Comparison of ENCODE assay signal across 28 cellular contexts in the genomic region with DNA sequence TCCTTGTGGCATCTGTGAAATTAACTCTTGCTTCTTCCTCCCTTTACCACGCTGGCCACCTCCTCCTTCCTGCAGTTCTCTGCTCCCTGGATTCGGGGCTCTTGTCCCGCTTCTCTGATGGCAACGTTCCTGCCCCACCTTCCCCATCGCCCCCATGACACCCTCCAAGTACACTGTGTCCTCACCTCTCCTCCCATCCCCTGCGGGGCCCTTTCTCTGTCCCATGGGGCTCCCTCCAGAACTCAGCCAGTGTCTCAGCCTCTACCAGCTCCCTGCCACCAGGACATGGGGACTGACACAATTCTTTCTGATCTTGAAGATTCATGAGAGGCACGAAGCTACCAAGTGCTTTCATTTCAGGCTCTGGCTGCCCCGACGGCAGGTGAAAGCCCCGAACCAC. TPM values are rescaled to one million over a fixed set of nuclear protein-coding genes. Genes with fewer than 3 reads are reported as not detected.
A peak's percentile ranks its signal among the peaks of the same experiment; 100 is the strongest.
DNase-seq lines count a peak whose midpoint lies in the region; ATAC-seq, FAIRE-seq and TF ChIP-seq lines count a peak whose summit lies in the region.
"Had no signal": no experiment of that assay in that cellular context is flagged by ENCODE, and none has a peak within 500 bp of the region (broad histone marks: within the 10 kb centered on the region; RNA-seq: fewer than 3 reads in every experiment).

No MANE protein-coding gene starts in this region.

- peaks cover 47% of the 10 kb centered on the region for H3K36me3 Mint-ChIP-seq in activated naive CD4-positive, alpha-beta T cell treated with anti-CD3 and anti-CD28 coated beads, Interleukin-2, amount 10 ng/mL, durations not matched to agents 7 days and 5 days
- H3K36me3 Mint-ChIP-seq in stimulated activated memory B cell treated with anti-CD40 and anti-IgM and Interleukin-4, amounts not matched to agents 10 μg/mL and 1 μg/mL and 100 μg/mL, for 72 hours = peaks cover 45% of the 10 kb centered on the region

- H3K79me2 ChIP-seq in OCI-LY7 (ENCODE audit: insufficient read depth, low read depth, low read length) = peaks cover 10% of the 10 kb centered on the region; the same call in 1 of the 2 replicates

- H3K4me3 Mint-ChIP-seq in activated naive CD4-positive, alpha-beta T cell treated with anti-CD3 and anti-CD28 coated beads, Interleukin-2, amount 10 ng/mL, durations not matched to agents 7 days and 5 days = no peak overlapping the region
- no peak overlapping the region for H3K4me3 Mint-ChIP-seq in stimulated activated memory B cell treated with anti-CD40 and anti-IgM and Interleukin-4, amounts not matched to agents 10 μg/mL and 1 μg/mL and 100 μg/mL, for 72 hours

- H3K27me3 Mint-ChIP-seq in activated naive CD4-positive, alpha-beta T cell treated with anti-CD3 and anti-CD28 coated beads, Interleukin-2, amount 10 ng/mL, durations not matched to agents 7 days and 5 days = no peaks in the 10 kb centered on the region
- no peaks in the 10 kb centered on the region for H3K27me3 Mint-ChIP-seq in stimulated activated memory B cell treated with anti-CD40 and anti-IgM and Interleukin-4, amounts not matched to agents 10 μg/mL and 1 μg/mL and 100 μg/mL, for 72 hours

- no peak overlapping the region for H2AFZ ChIP-seq in OCI-LY7 (ENCODE audit: low read length)

- WGBS in aorta, 2 donors = 90 to 91% methylated on average over 10 of the region's 10 CpGs

- no peak for FAIRE-seq in kidney (lab: Jason Lieb, UNC)
- FAIRE-seq in RCC 7860 (lab: Jason Lieb, UNC) = no peak
- FAIRE-seq: G401.6, HepG2 had no signal

- POLR2A ChIA-PET in OCI-LY7 (lab: Charles Lee) = no interaction called here

- H4K20me1 ChIP-seq in OCI-LY7 (ENCODE audit: insufficient read depth, low read length) = no peaks in the 10 kb centered on the region

- H3K4me3 ChIP-seq in OCI-LY7 (ENCODE audit: low read depth, low read length, poor library complexity, severe bottlenecking) (no peak overlapping the region), kidney (ENCODE audit: low read length in 2 of 2) (no peak overlapping the region), aorta (ENCODE audit: low read length in 2 of 2) (no peak overlapping the region)
- H3K4me3 ChIP-seq: adrenal gland, body of pancreas, psoas muscle had no signal

- no peak for DNase-seq in activated naive CD4-positive, alpha-beta T cell treated with anti-CD3 and anti-CD28 coated beads, Interleukin-2, amount 10 ng/mL, durations not matched to agents 7 days and 5 days
- no peak for DNase-seq in activated naive CD4-positive, alpha-beta T cell (lab: John Stamatoyannopoulos, UW)
- DNase-seq in OCI-LY7 (ENCODE audit: low spot score) (no peak), kidney (peak; percentile 24), aorta (no peak), RCC 7860 (ENCODE audit: low spot score) (no peak)
- DNase-seq: activated CD4-positive, alpha-beta T cell treated with anti-CD3 and anti-CD28 coated beads, Interleukin-2, amount 50 U/mL, for 4 hours; activated CD4-positive, CD25-positive, alpha-beta regulatory T cell; activated gamma-delta T cell treated with Interleukin-2 at 50 U/mL for 16 hours; body of pancreas; Caco-2; dermis blood vessel endothelial cell; islet precursor cell; NCI-H1417 treated with DMSO at 0.1 percent for 48 hours; NCI-H2081; NCI-H226; NCI-H69; psoas muscle; SHP77 treated with DMSO at 0.1 percent for 48 hours; stimulated activated CD4-positive, alpha-beta T cell treated with anti-CD3 and anti-CD28 coated beads, Interleukin-4, amount 100 ng/mL, for 24 hours; substantia nigra; trophoblast cell had no signal

- no peaks in the 10 kb centered on the region for H3K9me3 ChIP-seq in OCI-LY7 (ENCODE audit: low read length)
- no peaks in the 10 kb centered on the region for H3K9me3 ChIP-seq in kidney (ENCODE audit: control insufficient read depth in 1 of 2, low read length in 2 of 2)
- no peaks in the 10 kb centered on the region for H3K9me3 ChIP-seq in aorta (ENCODE audit: control insufficient read depth, low read length)
- H3K9me3 ChIP-seq: adrenal gland, body of pancreas, Caco-2, psoas muscle had no signal

- H3K4me2 ChIP-seq in OCI-LY7 (ENCODE audit: low read length) = no peak overlapping the region

- TF ChIP-seq CTCF in OCI-LY7 (conservative IDR thresholded peaks at IDR 0.05; ENCODE audit: low read length) = no peak
- TF ChIP-seq CTCF in kidney (IDR thresholded peaks at IDR 0.05; ENCODE audit: borderline replicate concordance, extremely low read depth, insufficient read depth) = no peak

- no TSS peak for BruUV-seq in OCI-LY7 (replicated peaks; lab: Mats Ljungman, UMichigan)

- CTCF ChIA-PET in activated naive CD4-positive, alpha-beta T cell treated with anti-CD3 and anti-CD28 coated beads, Interleukin-2, amount 10 ng/mL, durations not matched to agents 7 days and 5 days (lab: Charles Lee) = no interaction called here
- CTCF ChIA-PET in OCI-LY7 (lab: Charles Lee; ENCODE audit: unreplicated experiment) = no interaction called here

- H3K27ac ChIP-seq in OCI-LY7 (ENCODE audit: low read depth, low read length, poor library complexity, severe bottlenecking) (peak overlapping the region; percentile 11), kidney (ENCODE audit: low read depth in 2 of 2, low read length in 2 of 2) (no peak overlapping the region), aorta (ENCODE audit: low read depth in 1 of 2, low read length in 2 of 2) (no peak overlapping the region)
- H3K27ac ChIP-seq: adrenal gland, body of pancreas had no signal

- no peaks in the 10 kb centered on the region for H3K9me3 Mint-ChIP-seq in activated naive CD4-positive, alpha-beta T cell treated with anti-CD3 and anti-CD28 coated beads, Interleukin-2, amount 10 ng/mL, durations not matched to agents 7 days and 5 days
- H3K9me3 Mint-ChIP-seq in stimulated activated memory B cell treated with anti-CD40 and anti-IgM and Interleukin-4, amounts not matched to agents 10 μg/mL and 1 μg/mL and 100 μg/mL, for 72 hours = no peaks in the 10 kb centered on the region

- peak overlapping the region; percentile 68 for H3K27ac Mint-ChIP-seq in activated naive CD4-positive, alpha-beta T cell treated with anti-CD3 and anti-CD28 coated beads, Interleukin-2, amount 10 ng/mL, durations not matched to agents 7 days and 5 days
- peak overlapping the region; percentile 30 for H3K27ac Mint-ChIP-seq in stimulated activated memory B cell treated with anti-CD40 and anti-IgM and Interleukin-4, amounts not matched to agents 10 μg/mL and 1 μg/mL and 100 μg/mL, for 72 hours

- intact Hi-C loops in OCI-LY7 (cut with micrococcal nuclease; ENCODE audit: unreplicated experiment) = no loop called here
- intact Hi-C loops in kidney (cut with DNase I) = no loop called here
- intact Hi-C loops in aorta (cut with DNase I) = no loop called here

- ATAC-seq in stimulated activated memory B cell treated with anti-CD40 and anti-IgM and Interleukin-4, amounts not matched to agents 10 μg/mL and 1 μg/mL and 100 μg/mL, for 72 hours = no peak
- no peak for ATAC-seq in aorta (ENCODE audit: low FRiP score)
- no peak for ATAC-seq in GM21737 (IDR thresholded peaks at IDR 0.05; ENCODE audit: unreplicated experiment)
- ATAC-seq: body of pancreas, esophagus mucosa, HepG2, psoas muscle had no signal

- no peak overlapping the region for H3K9ac ChIP-seq in kidney (ENCODE audit: low read length in 2 of 2)

- no peaks in the 10 kb centered on the region for H3K27me3 ChIP-seq in aorta (ENCODE audit: control insufficient read depth in 1 of 2, insufficient read depth in 2 of 2, low read length in 1 of 2)
- H3K27me3 ChIP-seq: adrenal gland, body of pancreas had no signal

- H3K36me3 ChIP-seq in OCI-LY7 (ENCODE audit: insufficient read depth, low read length) = peaks cover 55% of the 10 kb centered on the region
- H3K36me3 ChIP-seq in kidney (ENCODE audit: control insufficient read depth in 1 of 2, insufficient read depth in 2 of 2, low read length in 2 of 2) = peaks cover 11 to 27% of the 10 kb centered on the region in 2 donors
- H3K36me3 ChIP-seq in aorta (ENCODE audit: control insufficient read depth in 1 of 2, insufficient read depth in 2 of 2, low read length in 1 of 2) = peaks cover 3 to 4% of the 10 kb centered on the region in 2 donors

- peaks cover 19% of the 10 kb centered on the region for H3K4me1 Mint-ChIP-seq in activated naive CD4-positive, alpha-beta T cell treated with anti-CD3 and anti-CD28 coated beads, Interleukin-2, amount 10 ng/mL, durations not matched to agents 7 days and 5 days
- H3K4me1 Mint-ChIP-seq in stimulated activated memory B cell treated with anti-CD40 and anti-IgM and Interleukin-4, amounts not matched to agents 10 μg/mL and 1 μg/mL and 100 μg/mL, for 72 hours = peaks cover 32% of the 10 kb centered on the region

- peaks cover 47% of the 10 kb centered on the region for H3K4me1 ChIP-seq in OCI-LY7 (ENCODE audit: insufficient read depth, low read length, poor library complexity, severe bottlenecking)
- no peaks in the 10 kb centered on the region for H3K4me1 ChIP-seq in kidney (ENCODE audit: control insufficient read depth in 1 of 2, insufficient read depth in 1 of 2, low read depth in 1 of 2, low read length in 2 of 2)
- no peaks in the 10 kb centered on the region for H3K4me1 ChIP-seq in aorta (ENCODE audit: control insufficient read depth in 1 of 2, insufficient read depth in 2 of 2, low read length in 2 of 2)
- H3K4me1 ChIP-seq: adrenal gland, body of pancreas, Caco-2 had no signal

- H3K9me2 ChIP-seq in OCI-LY7 (ENCODE audit: insufficient read depth, low read length) = no peaks in the 10 kb centered on the region

RNA-seq across cellular contexts. Expression of gene CARS2, which starts 9.1 kb away (rescaled TPM):
- 45.0 and 50.9 TPM in 2 replicates for total RNA-seq in OCI-LY7 (2014; rRNA removed; shearing (Covaris generic))
- total RNA-seq in OCI-LY7 (2022) (47.3 and 48.3 TPM in 2 replicates), kidney (57.9 TPM), aorta (10 to 100 TPM; 47.3 to 65.5 TPM)
- polyA plus RNA-seq in kidney (ENCODE audit: insufficient read depth, low read depth, low replicate concordance) (57.1 TPM), aorta (100 to 1,000 TPM in 1 of 2 donors, 10 to 100 TPM in 1; 38.3 to 125 TPM)

RNA-seq across cellular contexts. Expression of gene ING1, which starts 16.7 kb away (rescaled TPM):
- total RNA-seq in OCI-LY7 (2014; rRNA removed; shearing (Covaris generic)) = 9.6 and 11.8 TPM in 2 replicates
- total RNA-seq in OCI-LY7 (2022) (11.8 and 14.7 TPM in 2 replicates), kidney (12.4 TPM), aorta (10 to 100 TPM; 10.5 to 10.6 TPM)
- polyA plus RNA-seq in kidney (ENCODE audit: insufficient read depth, low read depth, low replicate concordance) (7.8 TPM), aorta (10 to 100 TPM in 1 of 2 donors, 1 to 10 TPM in 1; 7.4 to 16.8 TPM)
